In the genomic region with DNA sequence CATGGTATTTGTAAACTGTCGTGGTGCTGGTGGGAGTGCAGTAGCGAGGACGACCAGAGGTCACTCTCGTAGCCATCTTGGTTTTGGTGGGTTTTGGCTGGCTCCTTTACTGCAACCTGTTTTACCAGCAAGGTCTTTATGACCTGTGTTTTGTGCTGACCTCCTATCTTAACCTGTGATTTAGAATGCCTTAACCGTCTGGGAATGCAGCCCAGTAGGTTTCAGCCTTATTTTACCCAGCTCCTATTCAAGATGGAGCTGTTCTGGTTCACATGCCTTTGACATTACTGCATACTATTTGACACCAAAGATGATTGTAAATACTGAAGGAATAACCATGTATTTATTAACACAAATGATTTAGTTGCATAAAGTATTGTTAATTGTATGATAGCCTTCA, we compare ENCODE assay signal across 5 cellular contexts. TPM values are rescaled to one million over a fixed set of nuclear protein-coding genes. Genes with fewer than 3 reads are reported as not detected.
"Had no signal": no experiment of that assay in that cellular context is flagged by ENCODE, and none has a peak within 500 bp of the region (broad histone marks: within the 10 kb centered on the region; RNA-seq: fewer than 3 reads in every experiment).

No MANE protein-coding gene starts in this region.

RNA-seq across cellular contexts. Expression of a gene that starts 15.4 kb away (rescaled TPM):
- total RNA-seq: IMR-90 had no signal
- polyA plus RNA-seq: GM23338, IMR-90 had no signal

RNA-seq across cellular contexts. Expression of a gene that starts 57.2 kb away (rescaled TPM):
- total RNA-seq: GM23338, H1, H9, HT-29, IMR-90 had no signal
- polyA plus RNA-seq: GM23338, H1, IMR-90 had no signal
